Comparison of ENCODE assay signal across 8 cellular contexts in the genomic region with DNA sequence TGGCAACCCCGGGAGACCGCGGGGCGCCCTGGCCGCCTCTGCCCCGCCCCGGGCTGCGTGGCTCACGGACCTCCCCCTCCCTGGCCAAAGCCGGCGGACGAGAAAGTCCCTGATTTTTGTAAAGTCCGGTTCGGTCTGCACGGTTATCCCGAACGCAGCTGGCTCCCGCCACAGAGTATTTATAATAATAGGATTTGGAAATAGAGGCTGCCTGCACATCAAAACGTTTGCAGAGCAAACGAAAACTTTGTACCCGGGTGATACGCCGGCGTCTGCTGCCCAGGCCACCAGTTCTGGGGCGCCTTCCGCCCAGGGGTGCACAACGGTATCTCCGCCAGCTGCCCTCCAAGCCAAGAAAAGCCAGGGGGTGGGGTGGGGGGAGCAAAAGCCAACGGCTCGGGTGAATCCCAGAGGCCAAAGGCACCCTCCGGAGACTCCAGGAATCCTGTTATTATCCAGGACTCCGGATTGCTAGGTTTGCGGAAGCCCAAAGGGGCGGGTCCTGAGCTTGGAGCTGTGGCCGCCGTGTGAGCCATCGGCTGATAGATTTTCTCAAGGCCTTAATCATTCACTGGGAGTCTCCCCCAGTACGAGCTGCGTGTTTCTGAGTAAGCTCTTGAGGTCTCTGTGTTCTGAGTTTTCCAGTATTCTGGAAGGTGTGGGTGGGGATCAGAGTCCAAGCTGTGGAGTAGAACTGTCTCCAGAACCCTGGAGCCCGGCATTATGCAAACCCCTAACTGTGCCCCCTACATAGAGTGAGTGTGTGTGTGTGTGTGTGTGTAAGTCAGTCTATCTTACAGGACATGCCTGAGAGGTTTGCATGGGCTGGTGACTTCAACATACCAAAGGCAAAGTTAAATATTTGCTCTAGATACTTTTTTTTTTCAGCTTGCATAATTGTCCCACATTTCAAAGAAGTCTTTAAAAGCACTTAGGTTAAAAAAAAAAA. TPM values are rescaled to one million over a fixed set of nuclear protein-coding genes. Genes with fewer than 3 reads are reported as not detected.
A peak's percentile ranks its signal among the peaks of the same experiment; 100 is the strongest.
DNase-seq lines count a peak whose midpoint lies in the region; ATAC-seq and TF ChIP-seq lines count a peak whose summit lies in the region.

No MANE protein-coding gene starts in this region.

- no peaks in the 10 kb centered on the region for H3K36me3 ChIP-seq in A673 (ENCODE audit: insufficient read depth, low read length, poor library complexity, severe bottlenecking)

- no peak overlapping the region for H3K27ac ChIP-seq in A673 (ENCODE audit: low read depth, low read length, poor library complexity, severe bottlenecking)

- peaks cover 9% of the 10 kb centered on the region for H3K4me1 Mint-ChIP-seq in mesothelial cell of epicardium

- in situ Hi-C loops in GM13977 (cut with MboI; ENCODE audit: low pct_unique_long_range_greater_than_20kb, low sequenced_read_pairs, unreplicated experiment), result no loop called here

- H3K27me3 Mint-ChIP-seq in mesothelial cell of epicardium (ENCODE audit: low read depth), result peaks cover 71% of the 10 kb centered on the region

- H3K9me3 ChIP-seq in A673 (ENCODE audit: low read depth, low read length, poor library complexity, severe bottlenecking), result no peaks in the 10 kb centered on the region

- H3K36me3 Mint-ChIP-seq in mesothelial cell of epicardium, result no peaks in the 10 kb centered on the region

- no peak for ATAC-seq in GM21390 (IDR thresholded peaks at IDR 0.05; ENCODE audit: unreplicated experiment)
- ATAC-seq in GM21529 (IDR thresholded peaks at IDR 0.05; ENCODE audit: unreplicated experiment), result no peak
- ATAC-seq in activated CD4-positive, CD25-positive, alpha-beta regulatory T cell treated with anti-CD3 and anti-CD28 coated beads, Interleukin-2, amount 50 U/mL, for 24 hours, result no peak

- TF ChIP-seq CTCF in A673 (conservative IDR thresholded peaks at IDR 0.05; ENCODE audit: low read depth, low read length) (no peak), mesothelial cell of epicardium (IDR thresholded peaks at IDR 0.05; ENCODE audit: unreplicated experiment) (no peak), GM13977 (IDR thresholded peaks at IDR 0.05; ENCODE audit: extremely low read depth, insufficient read depth, missing control alignments) (no peak)

- intact Hi-C loops in A673 (cut with micrococcal nuclease; ENCODE audit: unreplicated experiment), result no loop called here

- peaks cover 67% of the 10 kb centered on the region for H3K27me3 ChIP-seq in A673 (replicated peaks; ENCODE audit: insufficient read depth, low read depth, low read length, poor library complexity)

- DNase-seq in A673 (ENCODE audit: low spot score), result no peak
- DNase-seq in HPDE6-E6E7 (ENCODE audit: extremely low spot score), result peak; percentile 56
- DNase-seq in dermis blood vessel endothelial cell, result peak; percentile 3
- no peak for DNase-seq in mesothelial cell of epicardium (ENCODE audit: low spot score in 2 of 2, unreplicated experiment in 2 of 2)
- no peak for DNase-seq in GM13977 (ENCODE audit: low spot score)

- H3K4me1 ChIP-seq in A673 (ENCODE audit: insufficient read depth, low read length, poor library complexity, severe bottlenecking), result peaks cover 3% of the 10 kb centered on the region

- peak overlapping the region; percentile 36 for H3K4me3 ChIP-seq in A673 (ENCODE audit: low read depth, low read length, poor library complexity, severe bottlenecking)

- H3K27ac Mint-ChIP-seq in mesothelial cell of epicardium, result peak overlapping the region; percentile 56

- H3K9me3 Mint-ChIP-seq in mesothelial cell of epicardium, result no peaks in the 10 kb centered on the region

- H3K4me3 Mint-ChIP-seq in mesothelial cell of epicardium, result peak overlapping the region; percentile 62

- CTCF ChIA-PET in A673 (lab: Charles Lee), result interaction anchor here (0.5 kb wide), 1 partner anchor 164 kb away, joined by 3 read pairs; no protein-coding TSS in a partner anchor

- POLR2A ChIA-PET in A673 (lab: Charles Lee; ENCODE audit: low non-redundant PET), result no interaction called here

- BruUV-seq in A673 (replicated peaks; lab: Mats Ljungman, UMichigan), result no TSS peak

RNA-seq across cellular contexts. Expression of gene SHANK2, which starts 0.7 kb away (rescaled TPM):
- total RNA-seq in A673 (2021), result 0.71 and 0.81 TPM in 2 replicates
- total RNA-seq in dermis blood vessel endothelial cell, result 0.37 and 0.68 TPM in 2 replicates
- 2.1 to 3.8 TPM (median 2.2 TPM) in 3 replicates for total RNA-seq in mesothelial cell of epicardium

Comparison
In these comparisons a context has a peak if more than half of its experiments do, and no peak if none do; other contexts are left out.
1. DNase-seq: peak in HPDE6-E6E7 (single experiment) and dermis blood vessel endothelial cell (single experiment); none in A673 (single experiment), mesothelial cell of epicardium (0 of 2) and GM13977 (single experiment).